14 cellular contexts compared by ENCODE assay signal in the genomic region with DNA sequence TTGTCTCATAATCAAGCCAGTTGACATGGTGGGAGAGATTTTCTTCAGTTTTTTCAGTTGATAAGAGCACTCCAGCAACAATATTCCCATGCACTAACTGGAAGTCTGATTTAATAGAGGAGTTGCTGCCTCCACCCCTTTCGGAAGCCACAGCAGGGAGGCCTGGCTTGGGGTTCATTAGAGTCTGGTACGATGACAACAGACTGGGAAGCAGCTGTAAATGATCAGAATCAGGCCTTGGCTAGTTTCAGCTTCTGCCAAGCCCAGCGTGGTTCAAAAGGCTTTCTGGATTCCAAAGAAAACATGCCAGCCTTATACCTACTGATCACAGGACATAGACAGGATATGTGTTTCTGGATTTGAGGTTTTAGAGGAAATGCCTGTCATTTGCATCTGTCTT.
DNase-seq lines count a peak whose midpoint lies in the region; ATAC-seq, FAIRE-seq and TF ChIP-seq lines count a peak whose summit lies in the region.
"Had no signal": no experiment of that assay in that cellular context is flagged by ENCODE, and none has a peak within 500 bp of the region (broad histone marks: within the 10 kb centered on the region; RNA-seq: fewer than 3 reads in every experiment).

No MANE protein-coding gene starts in this region.

- no peak overlapping the region for H3K9ac ChIP-seq in endothelial cell of umbilical vein (replicated peaks; ENCODE audit: extremely low read depth, insufficient read depth, low read length)

- CTCF ChIA-PET in endothelial cell of umbilical vein (lab: Charles Lee) = interaction anchor here (0.5 to 1.3 kb wide), 4 partner anchors 16 to 791 kb away, joined by 3 to 9 read pairs (median 4); no protein-coding TSS in a partner anchor

- peak; percentile 4 for FAIRE-seq in endothelial cell of umbilical vein (lab: Jason Lieb, UNC)

- no TSS peak for BruUV-seq in endothelial cell of umbilical vein (replicated peaks; lab: Mats Ljungman, UMichigan)

- peaks cover 6% of the 10 kb centered on the region for H3K4me1 ChIP-seq in endothelial cell of umbilical vein (ENCODE audit: control insufficient read depth, extremely low read depth, insufficient read depth, low read length)

- TF ChIP-seq POLR2A in endothelial cell of umbilical vein (IDR thresholded peaks at IDR 0.05; ENCODE audit: low read depth, low read length) = no peak

- dilution Hi-C loops in endothelial cell of umbilical vein (cut with MboI; ENCODE audit: extremely low pct_ligation_motif_present, low sequenced_read_pairs) = no loop called here

- no peaks in the 10 kb centered on the region for H3K79me2 ChIP-seq in endothelial cell of umbilical vein (ENCODE audit: control insufficient read depth, insufficient read depth, low read length)

- H3K27ac ChIP-seq in endothelial cell of umbilical vein (ENCODE audit: insufficient read depth, low read depth, low read length) (no peak overlapping the region), brain microvascular endothelial cell (no peak overlapping the region)
- H3K27ac ChIP-seq: dorsolateral prefrontal cortex, esophagus muscularis mucosa, ovary had no signal

- H2AFZ ChIP-seq in endothelial cell of umbilical vein (ENCODE audit: low read depth, low read length) = peak overlapping the region; percentile 45

- DNase-seq in AG09319 (ENCODE audit: extremely low read depth, low read depth) (peak; percentile 14), M059J (ENCODE audit: low read depth) (peak; percentile 4), endothelial cell of umbilical vein (ENCODE audit: low read depth, low spot score) (peak; percentile 74), myocyte (ENCODE audit: low read depth) (peak; percentile 52), brain microvascular endothelial cell (no peak), NCI-H1105 treated with DMSO at 0.1 percent for 48 hours (lab: John Stamatoyannopoulos, UW) (no peak), NCI-H748 treated with DMSO at 0.1 percent for 48 hours (lab: John Stamatoyannopoulos, UW) (no peak)
- DNase-seq: amniotic stem cell; dorsolateral prefrontal cortex; NCI-H526 treated with DMSO at 0.1 percent for 48 hours; ovary; stimulated activated CD4-positive, alpha-beta T cell treated with anti-CD3 and anti-CD28 coated beads, Interleukin-12 subunit alpha, Interleukin-12 subunit beta, amount 100 ng/mL, for 4 hours had no signal

- no peak overlapping the region for H3K4me2 ChIP-seq in endothelial cell of umbilical vein (ENCODE audit: insufficient read depth, low read length)

- in situ Hi-C loops in brain microvascular endothelial cell (cut with HindIII; ENCODE audit: low pct_ligation_motif_present, low sequenced_read_pairs) = no loop called here

- intact Hi-C loops in endothelial cell of umbilical vein (cut with micrococcal nuclease) = loop anchor here (10.0 kb wide), 1 partner anchor 789 kb away; no protein-coding TSS in a partner anchor

- H3K36me3 ChIP-seq in endothelial cell of umbilical vein (ENCODE audit: control insufficient read depth in 2 of 2, extremely low read depth in 1 of 2, insufficient read depth in 2 of 2, low read length in 2 of 2) = no peaks in the 10 kb centered on the region
- H3K36me3 ChIP-seq in brain microvascular endothelial cell (replicated peaks) = no peaks in the 10 kb centered on the region
- H3K36me3 ChIP-seq: esophagus muscularis mucosa, ovary had no signal

- TF ChIP-seq CTCF in AG09319 (IDR thresholded peaks at IDR 0.05; ENCODE audit: low read depth, low read length) = no peak
- TF ChIP-seq CTCF in endothelial cell of umbilical vein (IDR thresholded peaks at IDR 0.05; ENCODE audit: extremely low read depth in 1 of 2, insufficient read depth in 1 of 2, low read depth in 1 of 2, low read length in 2 of 2) = no peak
- TF ChIP-seq CTCF in brain microvascular endothelial cell (IDR thresholded peaks at IDR 0.05; ENCODE audit: low read depth, low read length, missing control alignments) = no peak

- no peak for ATAC-seq in GM18498 (IDR thresholded peaks at IDR 0.05; ENCODE audit: unreplicated experiment)

- POLR2A ChIA-PET in endothelial cell of umbilical vein (lab: Charles Lee) = interaction anchor here (0.5 kb wide), 1 partner anchor 855 kb away, joined by 4 read pairs; no protein-coding TSS in a partner anchor

- H3K9me3 ChIP-seq in endothelial cell of umbilical vein (replicated peaks; ENCODE audit: control insufficient read depth, insufficient read depth, low read length) = no peaks in the 10 kb centered on the region
- H3K9me3 ChIP-seq: esophagus muscularis mucosa, ovary had no signal

- H3K4me3 ChIP-seq in endothelial cell of umbilical vein (replicated peaks in 1 of 3; ENCODE audit: insufficient read depth in 1 of 3, low read depth in 1 of 3, low read length in 3 of 3) (no peak overlapping the region), brain microvascular endothelial cell (ENCODE audit: low read depth, low read length) (no peak overlapping the region)
- H3K4me3 ChIP-seq: dorsolateral prefrontal cortex, esophagus muscularis mucosa, ovary had no signal

- H3K9me1 ChIP-seq in endothelial cell of umbilical vein (replicated peaks; ENCODE audit: control insufficient read depth, extremely low read depth, insufficient read depth, low read length) = no peaks in the 10 kb centered on the region

- peaks cover 0 to 2% of the 10 kb centered on the region in 2 experiments for H3K27me3 ChIP-seq in endothelial cell of umbilical vein (ENCODE audit: control insufficient read depth in 2 of 2, insufficient read depth in 2 of 2, low read length in 2 of 2)
- H3K27me3 ChIP-seq in brain microvascular endothelial cell (replicated peaks) = no peaks in the 10 kb centered on the region
- H3K27me3 ChIP-seq: esophagus muscularis mucosa, ovary had no signal

- no peaks in the 10 kb centered on the region for H4K20me1 ChIP-seq in endothelial cell of umbilical vein (replicated peaks; ENCODE audit: control insufficient read depth, extremely low read depth, insufficient read depth, low read length)

TF ChIP-seq in endothelial cell of umbilical vein, 7 proteins besides CTCF, POLR2A, EP300 and RAD21:
- TF ChIP-seq GATA2 (IDR thresholded peaks at IDR 0.05; ENCODE audit: insufficient read depth, insufficient read length, low read depth, low read length) (peak; percentile 18), JUN (IDR thresholded peaks at IDR 0.05; ENCODE audit: borderline replicate concordance, insufficient read depth, insufficient read length, low read depth) (no peak)

Comparison
In these comparisons a context has a peak if more than half of its experiments do, and no peak if none do; other contexts are left out.
1. DNase-seq: peak in AG09319 (single experiment), M059J (single experiment), endothelial cell of umbilical vein (single experiment) and myocyte (single experiment); none in brain microvascular endothelial cell (single experiment), NCI-H1105 treated with DMSO at 0.1 percent for 48 hours (single experiment) and NCI-H748 treated with DMSO at 0.1 percent for 48 hours (single experiment).